Comparison of ENCODE assay signal across 7 cellular contexts in the genomic region with DNA sequence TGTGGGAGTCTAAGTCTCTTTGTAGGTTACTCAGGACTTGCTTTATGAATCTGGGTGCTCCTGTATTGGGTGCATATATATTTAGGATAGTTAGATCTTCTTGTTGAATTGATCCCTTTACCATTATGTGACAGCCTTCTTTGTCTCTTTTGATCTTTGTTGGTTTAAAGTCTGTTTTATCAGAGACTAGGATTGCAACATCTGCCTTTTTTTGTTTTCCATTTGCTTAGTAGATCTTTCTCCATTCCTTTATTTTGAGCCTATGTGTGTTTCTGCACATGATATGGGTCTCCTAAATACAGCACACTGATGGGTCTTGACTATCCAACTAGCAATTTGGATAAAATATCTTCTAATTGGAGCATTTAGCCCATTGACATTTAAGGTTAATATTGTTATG. TPM values are rescaled to one million over a fixed set of nuclear protein-coding genes. Genes with fewer than 3 reads are reported as not detected.
"Had no signal": no experiment of that assay in that cellular context is flagged by ENCODE, and none has a peak within 500 bp of the region (broad histone marks: within the 10 kb centered on the region; RNA-seq: fewer than 3 reads in every experiment).

No MANE protein-coding gene starts in this region.

RNA-seq across cellular contexts. Expression of a gene that starts 44.0 kb away (rescaled TPM):
- total RNA-seq: GM23248, GM23338, H1, H4, H7, H9, HFFc6 had no signal
- polyA plus RNA-seq: GM23248, GM23338, H1 had no signal
